Comparison of ENCODE assay signal across 26 cellular contexts in the genomic region with DNA sequence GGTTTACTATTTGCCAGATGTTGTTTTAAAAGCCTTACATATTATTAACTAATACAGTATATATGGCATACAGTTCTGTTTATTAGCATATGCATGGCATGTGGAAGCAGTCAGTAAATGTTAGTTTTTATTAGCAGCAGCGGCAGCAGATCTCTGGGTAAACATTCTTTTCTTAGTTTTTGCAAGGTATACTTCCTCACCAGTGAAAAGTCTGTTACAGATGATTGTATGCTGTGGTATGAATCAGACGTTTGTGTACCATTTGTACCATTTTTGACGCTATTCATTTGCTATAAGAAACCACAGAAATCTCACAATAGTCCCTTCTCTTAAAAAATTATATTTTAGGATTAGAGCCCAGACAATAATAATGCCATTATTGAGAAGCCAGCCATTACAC. TPM values are rescaled to one million over a fixed set of nuclear protein-coding genes. Genes with fewer than 3 reads are reported as not detected.
DNase-seq lines count a peak whose midpoint lies in the region; ATAC-seq, FAIRE-seq and TF ChIP-seq lines count a peak whose summit lies in the region.
"Had no signal": no experiment of that assay in that cellular context is flagged by ENCODE, and none has a peak within 500 bp of the region (broad histone marks: within the 10 kb centered on the region; RNA-seq: fewer than 3 reads in every experiment).

No MANE protein-coding gene starts in this region.

- TF ChIP-seq CTCF in astrocyte (IDR thresholded peaks at IDR 0.05; ENCODE audit: insufficient read depth, low read depth, low read length) (no peak), fibroblast of villous mesenchyme (IDR thresholded peaks at IDR 0.05; ENCODE audit: insufficient read depth, low read depth, low read length) (no peak), PC-9 (conservative IDR thresholded peaks at IDR 0.05) (no peak)

- H3K9me3 ChIP-seq in astrocyte (ENCODE audit: insufficient read depth, low read depth, low read length) (no peaks in the 10 kb centered on the region), PC-9 (ENCODE audit: insufficient read depth, low read depth) (no peaks in the 10 kb centered on the region)
- H3K9me3 ChIP-seq: psoas muscle, spleen had no signal

- POLR2A ChIA-PET in PC-9 (lab: Charles Lee; ENCODE audit: unreplicated experiment) = no interaction called here

- no peak overlapping the region for H3K9ac ChIP-seq in astrocyte (ENCODE audit: low read length)

- no peaks in the 10 kb centered on the region for H3K27me3 ChIP-seq in astrocyte (ENCODE audit: insufficient read depth, low read length)
- no peaks in the 10 kb centered on the region for H3K27me3 ChIP-seq in PC-9 (ENCODE audit: insufficient read depth, low read depth)
- H3K27me3 ChIP-seq: spleen had no signal

- H3K9me2 ChIP-seq in PC-9 (ENCODE audit: insufficient read depth) = no peaks in the 10 kb centered on the region

- intact Hi-C loops in PC-9 (cut with micrococcal nuclease; ENCODE audit: unreplicated experiment) = no loop called here

- no peak for DNase-seq in astrocyte (ENCODE audit: low read depth)
- DNase-seq in fibroblast of villous mesenchyme (ENCODE audit: low read depth) = peak; percentile 62
- no peak for DNase-seq in stimulated activated naive B cell treated with anti-CD40 and anti-IgM and Interleukin-4, amounts not matched to agents 10 μg/mL and 1 μg/mL and 100 μg/mL, for 72 hours
- DNase-seq in NCI-H446 treated with DMSO at 0.1 percent for 48 hours (lab: John Stamatoyannopoulos, UW) = no peak
- DNase-seq in PC-9 = no peak
- DNase-seq in NAMALWA (ENCODE audit: low spot score) = no peak
- DNase-seq: ACHN; activated CD8-positive, alpha-beta T cell treated with anti-CD3 and anti-CD28 coated beads for 36 hours; C1 segment of cervical spinal cord; cerebellar nuclear complex; EL; immature natural killer cell; NCI-H1092; NCI-H2107; NCI-H510A; psoas muscle; spleen; stimulated activated CD4-positive, alpha-beta T cell treated with anti-CD3 and anti-CD28 coated beads, Interleukin-4, amount 100 ng/mL, for 4 hours; T1000 had no signal

- H3K27ac ChIP-seq in astrocyte (ENCODE audit: low read depth, low read length) (no peak overlapping the region), PC-9 (no peak overlapping the region)
- H3K27ac ChIP-seq: HL-60, psoas muscle, RWPE1 had no signal

- BruUV-seq in PC-9 (replicated peaks; lab: Mats Ljungman, UMichigan) = no TSS peak

- H3K4me3 ChIP-seq in astrocyte (ENCODE audit: insufficient read depth, low read depth, low read length) (no peak overlapping the region), fibroblast of villous mesenchyme (ENCODE audit: low read depth, low read length) (no peak overlapping the region), PC-9 (no peak overlapping the region)
- H3K4me3 ChIP-seq: psoas muscle, spleen had no signal

- H3K4me3 Mint-ChIP-seq in astrocyte (ENCODE audit: unreplicated experiment) = no peak overlapping the region
- no peak overlapping the region for H3K4me3 Mint-ChIP-seq in stimulated activated memory B cell treated with anti-CD40 and anti-IgM and Interleukin-4, amounts not matched to agents 10 μg/mL and 1 μg/mL and 100 μg/mL, for 72 hours
- no peak overlapping the region for H3K4me3 Mint-ChIP-seq in stimulated activated naive B cell treated with anti-CD40 and anti-IgM and Interleukin-4, amounts not matched to agents 10 μg/mL and 1 μg/mL and 100 μg/mL, for 72 hours
- H3K4me3 Mint-ChIP-seq: activated CD8-positive, alpha-beta T cell treated with anti-CD3 and anti-CD28 coated beads for 36 hours; IgD-negative memory B cell; immature natural killer cell; neural crest cell had no signal

- H3K36me3 Mint-ChIP-seq in astrocyte (ENCODE audit: low read depth, unreplicated experiment) = peaks cover 6% of the 10 kb centered on the region
- peaks cover 41% of the 10 kb centered on the region for H3K36me3 Mint-ChIP-seq in stimulated activated memory B cell treated with anti-CD40 and anti-IgM and Interleukin-4, amounts not matched to agents 10 μg/mL and 1 μg/mL and 100 μg/mL, for 72 hours
- H3K36me3 Mint-ChIP-seq in stimulated activated naive B cell treated with anti-CD40 and anti-IgM and Interleukin-4, amounts not matched to agents 10 μg/mL and 1 μg/mL and 100 μg/mL, for 72 hours = peaks cover 36 to 52% of the 10 kb centered on the region in 2 donors

- no peak overlapping the region for H2AFZ ChIP-seq in astrocyte (ENCODE audit: low read depth, low read length)
- no peak overlapping the region for H2AFZ ChIP-seq in PC-9

- peak; percentile 70 for ATAC-seq in GM18868 (IDR thresholded peaks at IDR 0.05; ENCODE audit: unreplicated experiment)
- ATAC-seq in stimulated activated memory B cell treated with anti-CD40 and anti-IgM and Interleukin-4, amounts not matched to agents 10 μg/mL and 1 μg/mL and 100 μg/mL, for 72 hours = no peak
- ATAC-seq in stimulated activated naive B cell treated with anti-CD40 and anti-IgM and Interleukin-4, amounts not matched to agents 10 μg/mL and 1 μg/mL and 100 μg/mL, for 72 hours (replicated peaks) = no peak
- ATAC-seq: activated CD8-positive, alpha-beta T cell treated with anti-CD3 and anti-CD28 coated beads for 36 hours; psoas muscle had no signal

- peak overlapping the region; percentile 50 for H3K4me2 ChIP-seq in astrocyte (ENCODE audit: low read length)
- H3K4me2 ChIP-seq in PC-9 = no peak overlapping the region

- no peak for FAIRE-seq in astrocyte (lab: Jason Lieb, UNC)
- FAIRE-seq: D721Med had no signal

- H3F3A ChIP-seq in PC-9 (ENCODE audit: insufficient read depth, low read depth) = 0 out of 2 replicates have a peak, but pooled peaks cover 3% of the 10 kb centered on the region

- H3K36me3 ChIP-seq in astrocyte (ENCODE audit: insufficient read depth, low read length) (peaks cover 11% of the 10 kb centered on the region), PC-9 (ENCODE audit: low read depth) (no peaks in the 10 kb centered on the region)

- no peaks in the 10 kb centered on the region for H3K9me3 Mint-ChIP-seq in astrocyte (ENCODE audit: unreplicated experiment)
- no peaks in the 10 kb centered on the region for H3K9me3 Mint-ChIP-seq in stimulated activated memory B cell treated with anti-CD40 and anti-IgM and Interleukin-4, amounts not matched to agents 10 μg/mL and 1 μg/mL and 100 μg/mL, for 72 hours
- peaks cover 0 to 4% of the 10 kb centered on the region in 2 donors for H3K9me3 Mint-ChIP-seq in stimulated activated naive B cell treated with anti-CD40 and anti-IgM and Interleukin-4, amounts not matched to agents 10 μg/mL and 1 μg/mL and 100 μg/mL, for 72 hours
- H3K9me3 Mint-ChIP-seq: activated CD8-positive, alpha-beta T cell treated with anti-CD3 and anti-CD28 coated beads for 36 hours; IgD-negative memory B cell; neural crest cell had no signal

- peaks cover 100% of the 10 kb centered on the region for H3K79me2 ChIP-seq in astrocyte (ENCODE audit: insufficient read depth, low read length)
- H3K79me2 ChIP-seq in PC-9 (ENCODE audit: low read depth) = peaks cover 17% of the 10 kb centered on the region; the same call in 1 of the 2 replicates

- peaks cover 27% of the 10 kb centered on the region for H3K4me1 ChIP-seq in astrocyte (ENCODE audit: insufficient read depth, low read length)
- H3K4me1 ChIP-seq in PC-9 (replicated peaks; ENCODE audit: insufficient read depth) = no peaks in the 10 kb centered on the region

- H3K27ac Mint-ChIP-seq in astrocyte (ENCODE audit: unreplicated experiment) = no peak overlapping the region
- peak overlapping the region; percentile 11 for H3K27ac Mint-ChIP-seq in stimulated activated memory B cell treated with anti-CD40 and anti-IgM and Interleukin-4, amounts not matched to agents 10 μg/mL and 1 μg/mL and 100 μg/mL, for 72 hours
- no peak overlapping the region for H3K27ac Mint-ChIP-seq in stimulated activated naive B cell treated with anti-CD40 and anti-IgM and Interleukin-4, amounts not matched to agents 10 μg/mL and 1 μg/mL and 100 μg/mL, for 72 hours
- H3K27ac Mint-ChIP-seq: activated CD8-positive, alpha-beta T cell treated with anti-CD3 and anti-CD28 coated beads for 36 hours; IgD-negative memory B cell; immature natural killer cell had no signal

- H4K20me1 ChIP-seq in astrocyte (ENCODE audit: insufficient read depth, low read length) = peaks cover 86% of the 10 kb centered on the region
- H4K20me1 ChIP-seq in PC-9 (ENCODE audit: insufficient read depth) = no peaks in the 10 kb centered on the region

- CTCF ChIA-PET in PC-9 (lab: Charles Lee) = no interaction called here

- H3K27me3 Mint-ChIP-seq in astrocyte (ENCODE audit: low read depth, unreplicated experiment) = no peaks in the 10 kb centered on the region
- H3K27me3 Mint-ChIP-seq in stimulated activated memory B cell treated with anti-CD40 and anti-IgM and Interleukin-4, amounts not matched to agents 10 μg/mL and 1 μg/mL and 100 μg/mL, for 72 hours = no peaks in the 10 kb centered on the region
- H3K27me3 Mint-ChIP-seq in stimulated activated naive B cell treated with anti-CD40 and anti-IgM and Interleukin-4, amounts not matched to agents 10 μg/mL and 1 μg/mL and 100 μg/mL, for 72 hours = no peaks in the 10 kb centered on the region
- H3K27me3 Mint-ChIP-seq: activated CD8-positive, alpha-beta T cell treated with anti-CD3 and anti-CD28 coated beads for 36 hours; IgD-negative memory B cell had no signal

- peaks cover 46% of the 10 kb centered on the region for H3K4me1 Mint-ChIP-seq in astrocyte (ENCODE audit: low read depth, unreplicated experiment)
- peaks cover 40% of the 10 kb centered on the region for H3K4me1 Mint-ChIP-seq in stimulated activated memory B cell treated with anti-CD40 and anti-IgM and Interleukin-4, amounts not matched to agents 10 μg/mL and 1 μg/mL and 100 μg/mL, for 72 hours
- peaks cover 17 to 20% of the 10 kb centered on the region in 2 donors for H3K4me1 Mint-ChIP-seq in stimulated activated naive B cell treated with anti-CD40 and anti-IgM and Interleukin-4, amounts not matched to agents 10 μg/mL and 1 μg/mL and 100 μg/mL, for 72 hours

RNA-seq across cellular contexts. Expression of a gene that starts 17.8 kb away (rescaled TPM):
- total RNA-seq in astrocyte (114 and 115 TPM in 2 replicates), fibroblast of villous mesenchyme (38.9 and 57.7 TPM in 2 replicates), PC-9 (2021) (34.7 and 40.0 TPM in 2 replicates)
